19 cellular contexts compared by ENCODE assay signal in genomic region chr6:139747154-139747553, GRCh38.
"Had no signal": no experiment of that assay in that cellular context is flagged by ENCODE, and none has a peak within 500 bp of the region (broad histone marks: within the 10 kb centered on the region; RNA-seq: fewer than 3 reads in every experiment).

No MANE protein-coding gene starts in this region.

- H3K36me3 ChIP-seq: ascending aorta, WERI-Rb-1 had no signal

- H3K27me3 ChIP-seq: ascending aorta, body of pancreas had no signal

- DNase-seq: activated CD4-positive, alpha-beta T cell treated with anti-CD3 and anti-CD28 coated beads for 36 hours; activated CD8-positive, alpha-beta memory T cell treated with anti-CD3 and anti-CD28 coated beads, Interleukin-2, amount 50 U/mL, for 4 hours; activated CD8-positive, alpha-beta T cell treated with anti-CD3 and anti-CD28 coated beads for 36 hours; activated gamma-delta T cell treated with Interleukin-2 at 50 U/mL for 16 hours; activated T-cell treated with anti-CD3 and anti-CD28 coated beads, Interleukin-2, amount 50 U/mL, for 72 hours; body of pancreas; MM.1S; NCI-H1105; NCI-H1436; NCI-H1694 treated with DMSO at 0.1 percent for 48 hours; NCI-H2029 treated with DMSO at 0.1 percent for 48 hours; NCI-H510A treated with DMSO at 0.1 percent for 48 hours; NCI-H69; NK-92 treated with Interleukin-12 subunit alpha and Interleukin-12 subunit beta, amount 100 ng/mL, for 24 hours; PC-3; SIG-M5; T-helper 1 cell; WERI-Rb-1 had no signal

- H3K4me3 ChIP-seq: ascending aorta, body of pancreas had no signal

- H3K27ac ChIP-seq: ascending aorta, body of pancreas, WERI-Rb-1 had no signal

- H3K9me3 ChIP-seq: ascending aorta, body of pancreas had no signal

- ATAC-seq: activated CD4-positive, alpha-beta T cell treated with anti-CD3 and anti-CD28 coated beads for 36 hours; activated CD8-positive, alpha-beta T cell treated with anti-CD3 and anti-CD28 coated beads for 36 hours; activated T-cell treated with anti-CD3 and anti-CD28 coated beads, Interleukin-2, amount 50 U/mL, for 72 hours; body of pancreas; PC-3 had no signal
